In the genomic region with DNA sequence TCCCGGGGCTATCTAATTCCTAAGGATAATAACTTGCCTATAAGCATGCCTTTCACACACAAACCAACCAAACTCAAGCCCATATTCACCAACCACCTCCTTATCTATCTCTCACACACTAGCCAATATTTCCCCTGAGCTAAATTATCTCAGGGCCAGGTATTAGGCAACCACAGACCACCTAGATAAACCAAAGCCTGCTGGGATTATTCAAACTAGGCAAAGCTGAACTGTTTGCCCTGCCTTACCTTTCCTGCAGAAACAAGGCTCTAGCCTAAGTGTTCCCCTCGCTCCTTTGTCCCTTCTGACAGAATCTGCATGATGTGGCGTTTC, we compare ENCODE assay signal across 25 cellular contexts.
"Had no signal": no experiment of that assay in that cellular context is flagged by ENCODE, and none has a peak within 500 bp of the region (broad histone marks: within the 10 kb centered on the region; RNA-seq: fewer than 3 reads in every experiment).

No MANE protein-coding gene starts in this region.

- H3K4me2 ChIP-seq: smooth muscle cell had no signal

- H3K4me3 ChIP-seq: colonic mucosa, esophagus squamous epithelium, heart right ventricle, lung, prostate gland, right atrium auricular region, smooth muscle cell, stomach, thyroid gland, vagina had no signal

- H3K9ac ChIP-seq: parathyroid adenoma had no signal

- H3K36me3 ChIP-seq: colonic mucosa, esophagus squamous epithelium, heart right ventricle, prostate gland, right atrium auricular region, stomach, thyroid gland, vagina had no signal

- DNase-seq: colonic mucosa; dermis blood vessel endothelial cell; effector memory CD4-positive, alpha-beta T cell; esophagus squamous epithelium; foreskin melanocyte; glutamatergic neuron; heart right ventricle; left ventricle myocardium superior; natural killer cell; stimulated activated CD4-positive, alpha-beta T cell treated with anti-CD3 and anti-CD28 coated beads, Interleukin-12 subunit alpha, Interleukin-12 subunit beta, amount 100 ng/mL, for 4 hours; stimulated activated CD4-positive, alpha-beta T cell treated with anti-CD3 and anti-CD28 coated beads, Interleukin-1b, Interleukin-23, amount 100 ng/mL, for 48 hours; stimulated activated CD4-positive, alpha-beta T cell treated with anti-CD3 and anti-CD28 coated beads, Interleukin-4, amount 100 ng/mL, for 1 hour; stimulated activated naive CD4-positive, alpha-beta T cell treated with Interleukin-2 at 50 U/mL for 16 hours; stomach; thyroid gland; trophoblast cell had no signal

- H2AFZ ChIP-seq: parathyroid adenoma had no signal

- H3K79me2 ChIP-seq: parathyroid adenoma had no signal

- H3K36me3 Mint-ChIP-seq: memory B cell; natural killer cell; stimulated activated effector memory CD8-positive, alpha-beta T cell treated with anti-CD3 and anti-CD28 coated beads, Interleukin-12 subunit alpha, Interleukin-12 subunit beta, amount 100 ng/mL, for 72 hours had no signal

- H3K4me1 ChIP-seq: colonic mucosa, esophagus squamous epithelium, heart right ventricle, parathyroid adenoma, prostate gland, right atrium auricular region, stomach, thyroid gland, vagina had no signal

- H3K27me3 ChIP-seq: colonic mucosa, esophagus squamous epithelium, heart right ventricle, right atrium auricular region, stomach, thyroid gland, vagina had no signal

- H3K9me3 Mint-ChIP-seq: memory B cell; natural killer cell; neural crest cell; stimulated activated effector memory CD8-positive, alpha-beta T cell treated with anti-CD3 and anti-CD28 coated beads, Interleukin-12 subunit alpha, Interleukin-12 subunit beta, amount 100 ng/mL, for 72 hours had no signal

- H3K4me1 Mint-ChIP-seq: memory B cell; natural killer cell; stimulated activated effector memory CD8-positive, alpha-beta T cell treated with anti-CD3 and anti-CD28 coated beads, Interleukin-12 subunit alpha, Interleukin-12 subunit beta, amount 100 ng/mL, for 72 hours had no signal

- H3K27ac ChIP-seq: esophagus squamous epithelium, heart right ventricle, parathyroid adenoma, prostate gland, right atrium auricular region, stomach, thyroid gland, vagina had no signal

- H3K27ac Mint-ChIP-seq: memory B cell; natural killer cell; stimulated activated effector memory CD8-positive, alpha-beta T cell treated with anti-CD3 and anti-CD28 coated beads, Interleukin-12 subunit alpha, Interleukin-12 subunit beta, amount 100 ng/mL, for 72 hours had no signal

- H3K4me3 Mint-ChIP-seq: memory B cell; natural killer cell; neural crest cell; stimulated activated effector memory CD8-positive, alpha-beta T cell treated with anti-CD3 and anti-CD28 coated beads, Interleukin-12 subunit alpha, Interleukin-12 subunit beta, amount 100 ng/mL, for 72 hours had no signal

- H3K9me3 ChIP-seq: colonic mucosa, esophagus squamous epithelium, heart right ventricle, prostate gland, right atrium auricular region, stomach, thyroid gland, vagina had no signal
